Comparison of ENCODE assay signal across 1 cellular context in genomic region chr20:22586645-22587310, GRCh38.
TF ChIP-seq lines count a peak whose summit lies in the region.

No MANE protein-coding gene starts in this region.

TF ChIP-seq in HepG2, 621 proteins besides CTCF, POLR2A, EP300 and RAD21 (continued from another document and continues in another):
- TF ChIP-seq HES4 (CRISPR knock-in tag; IDR thresholded peaks at IDR 0.05; ENCODE audit: borderline replicate concordance) (peak; percentile 59; the same call in 1 of the 2 replicates), ZNF326 (CRISPR knock-in tag; IDR thresholded peaks at IDR 0.05; ENCODE audit: borderline replicate concordance) (no peak), SRSF9 (IDR thresholded peaks at IDR 0.05; ENCODE audit: borderline replicate concordance, insufficient read depth, low read depth, low read length, poor library complexity, severe bottlenecking) (no peak), GPN1 (CRISPR knock-in tag; IDR thresholded peaks at IDR 0.05; ENCODE audit: borderline replicate concordance) (no peak), NR3C1 (CRISPR knock-in tag; IDR thresholded peaks at IDR 0.05) (no peak), UBTF (CRISPR knock-in tag; IDR thresholded peaks at IDR 0.05) (peak; percentile 79), ZBTB20 (CRISPR knock-in tag; IDR thresholded peaks at IDR 0.05; ENCODE audit: borderline replicate concordance, low read depth) (no peak), ZNF607 (CRISPR knock-in tag; IDR thresholded peaks at IDR 0.05; ENCODE audit: borderline replicate concordance) (peak; percentile 47; the same call in 1 of the 2 replicates), SMC3 (IDR thresholded peaks at IDR 0.05; ENCODE audit: low read length) (peak; percentile 79; the same call in 1 of the 2 replicates), TAF15 (IDR thresholded peaks at IDR 0.05; ENCODE audit: low read depth, low read length, poor library complexity, severe bottlenecking) (peak; percentile 88), DRAP1 (CRISPR knock-in tag; IDR thresholded peaks at IDR 0.05) (peak; percentile 10; the same call in 1 of the 2 replicates), EED (CRISPR knock-in tag; IDR thresholded peaks at IDR 0.05) (peak; percentile 84), ZIK1 (CRISPR knock-in tag; IDR thresholded peaks at IDR 0.05; ENCODE audit: borderline replicate concordance, low read depth) (peak; percentile 61; the same call in 1 of the 2 replicates), TEAD2 (CRISPR knock-in tag; IDR thresholded peaks at IDR 0.05) (0 out of 2 replicates have a peak, but pooled peaks have one; percentile 10), GTF2F1 (IDR thresholded peaks at IDR 0.05; ENCODE audit: low read length) (no peak), CHD4 (IDR thresholded peaks at IDR 0.05; ENCODE audit: borderline replicate concordance, low read length) (no peak), ATF3 (CRISPR knock-in tag; IDR thresholded peaks at IDR 0.05) (peak; percentile 37; the same call in 1 of the 2 replicates), NR2F1 (CRISPR knock-in tag; IDR thresholded peaks at IDR 0.05) (peak; percentile 68; a peak in 3 of 4 replicates), ZNF207 (IDR thresholded peaks at IDR 0.05; ENCODE audit: borderline replicate concordance) (no peak), ZBTB49 (CRISPR knock-in tag; IDR thresholded peaks at IDR 0.05; ENCODE audit: borderline replicate concordance) (peak; percentile 41; the same call in 1 of the 2 replicates), ZNF772 (CRISPR knock-in tag; IDR thresholded peaks at IDR 0.05) (peak; percentile 71), SMAD3 (CRISPR knock-in tag; IDR thresholded peaks at IDR 0.05) (0 out of 2 replicates have a peak, but pooled peaks have one; percentile 46), ZNF740 (CRISPR knock-in tag; IDR thresholded peaks at IDR 0.05) (peak; percentile 74), CEBPZ (IDR thresholded peaks at IDR 0.05; ENCODE audit: low read length) (no peak), PTBP1 (IDR thresholded peaks at IDR 0.05; ENCODE audit: low read depth, low read length, poor library complexity, severe bottlenecking) (peak; percentile 96), CBX5 (CRISPR knock-in tag; IDR thresholded peaks at IDR 0.05; ENCODE audit: borderline replicate concordance) (peak; percentile 47; the same call in 1 of the 2 replicates), SP2 (CRISPR knock-in tag; IDR thresholded peaks at IDR 0.05) (0 out of 2 replicates have a peak, but pooled peaks have one; percentile 31), SKI (IDR thresholded peaks at IDR 0.05; ENCODE audit: partially characterized antibody) (peak; percentile 72), CCAR2 (optimal IDR thresholded peaks at IDR 0.05; ENCODE audit: low read depth, low read length) (peak; percentile 35), ZBTB7B (CRISPR knock-in tag; IDR thresholded peaks at IDR 0.05) (peak; percentile 95), ZFP36 (IDR thresholded peaks at IDR 0.05; ENCODE audit: borderline replicate concordance, low read depth, low read length, partially characterized antibody) (peak; percentile 6), FOXA3 (CRISPR knock-in tag; IDR thresholded peaks at IDR 0.05) (peak; percentile 47; the same call in 1 of the 2 replicates), SALL2 (CRISPR knock-in tag; IDR thresholded peaks at IDR 0.05) (peak; percentile 77), MAF1 (CRISPR knock-in tag; IDR thresholded peaks at IDR 0.05; ENCODE audit: borderline replicate concordance) (0 out of 2 replicates have a peak, but pooled peaks have one; percentile 49), GMEB2 (CRISPR knock-in tag; IDR thresholded peaks at IDR 0.05; ENCODE audit: low read depth) (no peak), FOXO4 (CRISPR knock-in tag; conservative IDR thresholded peaks at IDR 0.05) (no peak), GATAD1 (CRISPR knock-in tag; IDR thresholded peaks at IDR 0.05) (peak; percentile 43; the same call in 1 of the 2 replicates)
- TF ChIP-seq, protein P1, sequence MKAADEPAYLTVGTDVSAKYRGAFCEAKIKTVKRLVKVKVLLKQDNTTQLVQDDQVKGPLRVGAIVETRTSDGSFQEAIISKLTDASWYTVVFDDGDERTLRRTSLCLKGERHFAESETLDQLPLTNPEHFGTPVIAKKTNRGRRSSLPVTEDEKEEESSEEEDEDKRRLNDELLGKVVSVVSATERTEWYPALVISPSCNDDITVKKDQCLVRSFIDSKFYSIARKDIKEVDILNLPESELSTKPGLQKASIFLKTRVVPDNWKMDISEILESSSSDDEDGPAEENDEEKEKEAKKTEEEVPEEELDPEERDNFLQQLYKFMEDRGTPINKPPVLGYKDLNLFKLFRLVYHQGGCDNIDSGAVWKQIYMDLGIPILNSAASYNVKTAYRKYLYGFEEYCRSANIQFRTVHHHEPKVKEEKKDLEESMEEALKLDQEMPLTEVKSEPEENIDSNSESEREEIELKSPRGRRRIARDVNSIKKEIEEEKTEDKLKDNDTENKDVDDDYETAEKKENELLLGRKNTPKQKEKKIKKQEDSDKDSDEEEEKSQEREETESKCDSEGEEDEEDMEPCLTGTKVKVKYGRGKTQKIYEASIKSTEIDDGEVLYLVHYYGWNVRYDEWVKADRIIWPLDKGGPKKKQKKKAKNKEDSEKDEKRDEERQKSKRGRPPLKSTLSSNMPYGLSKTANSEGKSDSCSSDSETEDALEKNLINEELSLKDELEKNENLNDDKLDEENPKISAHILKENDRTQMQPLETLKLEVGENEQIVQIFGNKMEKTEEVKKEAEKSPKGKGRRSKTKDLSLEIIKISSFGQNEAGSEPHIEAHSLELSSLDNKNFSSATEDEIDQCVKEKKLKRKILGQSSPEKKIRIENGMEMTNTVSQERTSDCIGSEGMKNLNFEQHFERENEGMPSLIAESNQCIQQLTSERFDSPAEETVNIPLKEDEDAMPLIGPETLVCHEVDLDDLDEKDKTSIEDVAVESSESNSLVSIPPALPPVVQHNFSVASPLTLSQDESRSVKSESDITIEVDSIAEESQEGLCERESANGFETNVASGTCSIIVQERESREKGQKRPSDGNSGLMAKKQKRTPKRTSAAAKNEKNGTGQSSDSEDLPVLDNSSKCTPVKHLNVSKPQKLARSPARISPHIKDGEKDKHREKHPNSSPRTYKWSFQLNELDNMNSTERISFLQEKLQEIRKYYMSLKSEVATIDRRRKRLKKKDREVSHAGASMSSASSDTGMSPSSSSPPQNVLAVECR (CRISPR knock-in tag; IDR thresholded peaks at IDR 0.05; ENCODE audit: borderline replicate concordance): peak; percentile 48; the same call in 1 of the 2 replicates
- TF ChIP-seq, protein P2, sequence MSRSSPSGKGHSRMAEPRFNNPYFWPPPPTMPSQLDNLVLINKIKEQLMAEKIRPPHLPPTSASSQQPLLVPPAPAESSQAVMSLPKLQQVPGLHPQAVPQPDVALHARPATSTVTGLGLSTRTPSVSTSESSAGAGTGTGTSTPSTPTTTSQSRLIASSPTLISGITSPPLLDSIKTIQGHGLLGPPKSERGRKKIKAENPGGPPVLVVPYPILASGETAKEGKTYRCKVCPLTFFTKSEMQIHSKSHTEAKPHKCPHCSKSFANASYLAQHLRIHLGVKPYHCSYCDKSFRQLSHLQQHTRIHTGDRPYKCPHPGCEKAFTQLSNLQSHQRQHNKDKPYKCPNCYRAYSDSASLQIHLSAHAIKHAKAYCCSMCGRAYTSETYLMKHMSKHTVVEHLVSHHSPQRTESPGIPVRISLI (CRISPR knock-in tag; IDR thresholded peaks at IDR 0.05; ENCODE audit: borderline replicate concordance): no peak
- TF ChIP-seq, protein P3, sequence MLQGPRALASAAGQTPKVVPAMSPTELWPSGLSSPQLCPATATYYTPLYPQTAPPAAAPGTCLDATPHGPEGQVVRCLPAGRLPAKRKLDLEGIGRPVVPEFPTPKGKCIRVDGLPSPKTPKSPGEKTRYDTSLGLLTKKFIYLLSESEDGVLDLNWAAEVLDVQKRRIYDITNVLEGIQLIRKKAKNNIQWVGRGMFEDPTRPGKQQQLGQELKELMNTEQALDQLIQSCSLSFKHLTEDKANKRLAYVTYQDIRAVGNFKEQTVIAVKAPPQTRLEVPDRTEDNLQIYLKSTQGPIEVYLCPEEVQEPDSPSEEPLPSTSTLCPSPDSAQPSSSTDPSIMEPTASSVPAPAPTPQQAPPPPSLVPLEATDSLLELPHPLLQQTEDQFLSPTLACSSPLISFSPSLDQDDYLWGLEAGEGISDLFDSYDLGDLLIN (CRISPR knock-in tag; IDR thresholded peaks at IDR 0.05; ENCODE audit: borderline replicate concordance): 0 out of 2 replicates have a peak, but pooled peaks have one; percentile 66
